ENCODE assay signal across 9 cellular contexts in the genomic region with DNA sequence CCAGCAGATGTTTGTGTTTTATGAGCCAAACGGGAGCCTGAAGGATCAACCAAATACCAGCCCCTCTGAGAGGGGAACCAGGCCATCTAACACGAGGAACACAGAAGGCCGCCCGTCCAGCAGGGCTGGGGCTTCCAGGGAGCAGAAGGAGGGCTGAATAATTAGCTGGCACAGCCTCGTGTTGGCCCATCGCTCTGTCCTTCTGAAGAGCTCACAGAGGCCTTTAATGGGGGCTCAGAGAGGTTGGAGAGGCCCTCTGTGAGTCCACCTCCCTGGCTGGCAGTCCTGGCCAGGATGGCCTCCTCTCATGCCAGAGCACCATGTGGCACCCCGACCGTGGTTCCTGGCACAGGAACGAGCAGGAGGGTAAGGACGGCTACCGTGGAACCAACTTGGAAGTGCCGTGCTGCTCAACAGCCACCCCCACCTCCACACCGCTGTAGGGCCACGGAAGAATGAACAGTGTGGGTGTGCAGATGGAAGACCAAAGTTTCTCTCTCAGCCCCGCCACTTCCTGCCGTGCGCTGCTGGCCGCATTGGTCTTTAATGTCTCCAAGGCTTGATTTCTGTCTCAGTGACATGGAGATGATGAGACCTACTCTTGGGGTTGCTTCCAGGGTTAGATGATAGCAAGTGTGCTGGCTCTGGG.
DNase-seq lines count a peak whose midpoint lies in the region; ATAC-seq and TF ChIP-seq lines count a peak whose summit lies in the region.
"Had no signal": no experiment of that assay in that cellular context is flagged by ENCODE, and none has a peak within 500 bp of the region (broad histone marks: within the 10 kb centered on the region; RNA-seq: fewer than 3 reads in every experiment).

No MANE protein-coding gene starts in this region.

- no peaks in the 10 kb centered on the region for H3K9me3 ChIP-seq in adrenal gland (replicated peaks in 1 of 3)
- H3K9me3 ChIP-seq: upper lobe of left lung had no signal

- peak overlapping the region; percentile 39 for H3K27ac Mint-ChIP-seq in activated T-cell treated with anti-CD3 and anti-CD28 coated beads, Interleukin-2, amount 50 U/mL, for 24 hours
- no peak overlapping the region for H3K27ac Mint-ChIP-seq in progenitor cell of endocrine pancreas

- TF ChIP-seq CTCF in progenitor cell of endocrine pancreas (IDR thresholded peaks at IDR 0.05; ENCODE audit: unreplicated experiment): no peak
- no peak for TF ChIP-seq CTCF in adrenal gland (IDR thresholded peaks at IDR 0.05)

- DNase-seq in activated effector memory CD4-positive, alpha-beta T cell treated with anti-CD3 and anti-CD28 coated beads, Interleukin-2, amount 50 U/mL, for 16 hours: peak; percentile 64
- no peak for DNase-seq in activated effector memory CD4-positive, alpha-beta T cell treated with Interleukin-2 at 50 U/mL for 16 hours
- peak; percentile 51 for DNase-seq in activated T-cell treated with anti-CD3 and anti-CD28 coated beads, Interleukin-2, amount 50 U/mL, for 24 hours
- peak; percentile 53 for DNase-seq in stimulated activated naive CD8-positive, alpha-beta T cell treated with anti-CD3 and anti-CD28 coated beads, Interleukin-15, Interleukin-2, amounts not matched to agents 100 U/mL and 50 U/mL, for 24 hours
- no peak for DNase-seq in progenitor cell of endocrine pancreas (ENCODE audit: low spot score, unreplicated experiment)
- no peak for DNase-seq in AML-193 (lab: John Stamatoyannopoulos, UW)
- DNase-seq in adrenal gland: no peak

- peaks cover 17% of the 10 kb centered on the region for H3K4me1 Mint-ChIP-seq in activated T-cell treated with anti-CD3 and anti-CD28 coated beads, Interleukin-2, amount 50 U/mL, for 24 hours (ENCODE audit: low read depth)
- H3K4me1 Mint-ChIP-seq in progenitor cell of endocrine pancreas (ENCODE audit: low read depth): peaks cover 49% of the 10 kb centered on the region

- H3K36me3 ChIP-seq in adrenal gland (replicated peaks in 1 of 2): no peaks in the 10 kb centered on the region
- H3K36me3 ChIP-seq: upper lobe of left lung had no signal

- WGBS in adrenal gland, 4 donors: 88 to 94% (median 90%) methylated on average over 10 to 18 of the region's 18 CpGs

- H3K27ac ChIP-seq in adrenal gland: no peak overlapping the region
- H3K27ac ChIP-seq: upper lobe of left lung had no signal

- H3K36me3 Mint-ChIP-seq in activated T-cell treated with anti-CD3 and anti-CD28 coated beads, Interleukin-2, amount 50 U/mL, for 24 hours (ENCODE audit: low read depth): no peaks in the 10 kb centered on the region
- H3K36me3 Mint-ChIP-seq in progenitor cell of endocrine pancreas (ENCODE audit: insufficient read depth): no peaks in the 10 kb centered on the region

- H3K9me3 Mint-ChIP-seq in activated T-cell treated with anti-CD3 and anti-CD28 coated beads, Interleukin-2, amount 50 U/mL, for 24 hours: no peaks in the 10 kb centered on the region
- no peaks in the 10 kb centered on the region for H3K9me3 Mint-ChIP-seq in progenitor cell of endocrine pancreas (ENCODE audit: low read depth)

- peak; percentile 73 for ATAC-seq in HG02943 (IDR thresholded peaks at IDR 0.05; ENCODE audit: low read depth, unreplicated experiment)
- ATAC-seq in stimulated activated naive CD8-positive, alpha-beta T cell treated with anti-CD3 and anti-CD28 coated beads, Interleukin-15, Interleukin-2, amounts not matched to agents 100 U/mL and 50 U/mL, for 24 hours: peak; percentile 82

- no peak overlapping the region for H3K4me3 ChIP-seq in adrenal gland
- H3K4me3 ChIP-seq: upper lobe of left lung had no signal

- intact Hi-C loops in adrenal gland (cut with DNase I): no loop called here

- TF ChIP-seq POLR2A in adrenal gland (IDR thresholded peaks at IDR 0.05): no peak

- no peaks in the 10 kb centered on the region for H3K27me3 Mint-ChIP-seq in activated T-cell treated with anti-CD3 and anti-CD28 coated beads, Interleukin-2, amount 50 U/mL, for 24 hours
- no peaks in the 10 kb centered on the region for H3K27me3 Mint-ChIP-seq in progenitor cell of endocrine pancreas

- no peak overlapping the region for H3K4me3 Mint-ChIP-seq in activated T-cell treated with anti-CD3 and anti-CD28 coated beads, Interleukin-2, amount 50 U/mL, for 24 hours
- no peak overlapping the region for H3K4me3 Mint-ChIP-seq in progenitor cell of endocrine pancreas (ENCODE audit: low read depth)

- H3K27me3 ChIP-seq in adrenal gland: no peaks in the 10 kb centered on the region
- H3K27me3 ChIP-seq: upper lobe of left lung had no signal

- peaks cover 13 to 18% of the 10 kb centered on the region in 2 donors for H3K4me1 ChIP-seq in adrenal gland (replicated peaks in 1 of 2)

Comparison
In these comparisons a context has a peak if more than half of its experiments do, and no peak if none do; other contexts are left out.
1. DNase-seq: peak in activated effector memory CD4-positive, alpha-beta T cell treated with anti-CD3 and anti-CD28 coated beads, Interleukin-2, amount 50 U/mL, for 16 hours (single experiment), activated T-cell treated with anti-CD3 and anti-CD28 coated beads, Interleukin-2, amount 50 U/mL, for 24 hours (single experiment) and stimulated activated naive CD8-positive, alpha-beta T cell treated with anti-CD3 and anti-CD28 coated beads, Interleukin-15, Interleukin-2, amounts not matched to agents 100 U/mL and 50 U/mL, for 24 hours (single experiment); none in activated effector memory CD4-positive, alpha-beta T cell treated with Interleukin-2 at 50 U/mL for 16 hours (single experiment), progenitor cell of endocrine pancreas (single experiment), AML-193 (0 of 2) and adrenal gland (0 of 7).